ENCODE assay signal across 21 cellular contexts in genomic region chrX:103889216-103889615, GRCh38. TPM values are rescaled to one million over a fixed set of nuclear protein-coding genes. Genes with fewer than 3 reads are reported as not detected.
DNase-seq lines count a peak whose midpoint lies in the region; ATAC-seq and TF ChIP-seq lines count a peak whose summit lies in the region.
"Had no signal": no experiment of that assay in that cellular context is flagged by ENCODE, and none has a peak within 500 bp of the region (broad histone marks: within the 10 kb centered on the region; RNA-seq: fewer than 3 reads in every experiment).

No MANE protein-coding gene starts in this region.

- H3K9me3 ChIP-seq in RWPE2 (ENCODE audit: severe bottlenecking), result no peaks in the 10 kb centered on the region
- H3K9me3 ChIP-seq: Caco-2, SJSA1 had no signal

- H3K27me3 ChIP-seq in RWPE2 (ENCODE audit: insufficient read depth, poor library complexity, severe bottlenecking), result no peaks in the 10 kb centered on the region
- H3K27me3 ChIP-seq: BLaER1 treated with 17β-estradiol and CSF1 and Interleukin-3, amounts not matched to agents 10 nM and 100 nM; SJSA1 had no signal

- DNase-seq in HT1080 (ENCODE audit: low read depth) (peak; percentile 39), RWPE2 (ENCODE audit: low spot score) (no peak), fibroblast of the aortic adventitia (ENCODE audit: low read depth) (peak; percentile 12), NCI-H2227 treated with DMSO at 0.1 percent for 48 hours (lab: John Stamatoyannopoulos, UW) (no peak)
- DNase-seq: Caco-2; CD4-positive, alpha-beta memory T cell; GF-D8; NCI-H1105; NCI-H146; NCI-H2029; NCI-H226; NCI-H510A treated with DMSO at 0.1 percent for 48 hours; NCI-H774; NK-92 treated with Interleukin-12 subunit alpha and Interleukin-12 subunit beta, amount 100 ng/mL, for 24 hours; T-helper 1 cell had no signal

- H3K4me3 ChIP-seq in RWPE2 (ENCODE audit: severe bottlenecking) (no peak overlapping the region), fibroblast of the aortic adventitia (ENCODE audit: low read depth, low read length) (no peak overlapping the region)
- H3K4me3 ChIP-seq: BLaER1 treated with 17β-estradiol and CSF1 and Interleukin-3, amounts not matched to agents 10 nM and 100 nM; SJSA1 had no signal

- TF ChIP-seq CTCF in RWPE2 (IDR thresholded peaks at IDR 0.05; ENCODE audit: poor library complexity, severe bottlenecking) (no peak), fibroblast of the aortic adventitia (IDR thresholded peaks at IDR 0.05; ENCODE audit: insufficient read depth, low read length) (no peak)

- no peaks in the 10 kb centered on the region for H3K36me3 ChIP-seq in RWPE2 (ENCODE audit: low read depth)
- H3K36me3 ChIP-seq: BLaER1 treated with 17β-estradiol and CSF1 and Interleukin-3, amounts not matched to agents 10 nM and 100 nM; SJSA1 had no signal

- H3K4me1 ChIP-seq in RWPE2 (ENCODE audit: insufficient read depth, poor library complexity, severe bottlenecking), result no peaks in the 10 kb centered on the region
- H3K4me1 ChIP-seq: BLaER1 treated with 17β-estradiol and CSF1 and Interleukin-3, amounts not matched to agents 10 nM and 100 nM; Caco-2; SJSA1 had no signal

- H3K27ac ChIP-seq in RWPE2 (ENCODE audit: poor library complexity, severe bottlenecking), result no peak overlapping the region
- H3K27ac ChIP-seq: BLaER1 treated with 17β-estradiol and CSF1 and Interleukin-3, amounts not matched to agents 10 nM and 100 nM; SJSA1 had no signal

- ATAC-seq in RWPE2 (ENCODE audit: low read depth), result peak; percentile 87
- no peak for ATAC-seq in HG02678 (IDR thresholded peaks at IDR 0.05; ENCODE audit: unreplicated experiment)
- no peak for ATAC-seq in GM21526 (IDR thresholded peaks at IDR 0.05; ENCODE audit: low FRiP score, unreplicated experiment)
- no peak for ATAC-seq in HG02623 (IDR thresholded peaks at IDR 0.05; ENCODE audit: unreplicated experiment)
- ATAC-seq: Panc1 had no signal

RNA-seq across cellular contexts. Expression of gene RAB9B, which starts 57.2 kb away (rescaled TPM):
- total RNA-seq in HT1080 (2014; rRNA removed; shearing (Covaris generic)), result 0.63 and 0.68 TPM in 2 replicates
- 0.12 and 0.24 TPM in 2 replicates for polyA plus RNA-seq in HT1080 (2015; cell fraction: cytosol; rRNA removed)
- 0.36 and 0.56 TPM in 2 replicates for polyA plus RNA-seq in HT1080 (2015; cell fraction: nucleus; rRNA removed)
- 1.9 and 2.6 TPM in 2 replicates for total RNA-seq in fibroblast of the aortic adventitia (ENCODE audit: low replicate concordance)

Comparison
In these comparisons a context has a peak if more than half of its experiments do, and no peak if none do; other contexts are left out.
1. DNase-seq: peak in HT1080 (single experiment) and fibroblast of the aortic adventitia (single experiment); none in RWPE2 (single experiment) and NCI-H2227 treated with DMSO at 0.1 percent for 48 hours (single experiment).